1 cellular context compared by ENCODE assay signal in genomic region chr20:582204-582603, GRCh38.
TF ChIP-seq lines count a peak whose summit lies in the region.

No MANE protein-coding gene starts in this region.

TF ChIP-seq in K562, 482 proteins besides CTCF, POLR2A, EP300 and RAD21 (continued from another document):
- TF ChIP-seq, protein P1, sequence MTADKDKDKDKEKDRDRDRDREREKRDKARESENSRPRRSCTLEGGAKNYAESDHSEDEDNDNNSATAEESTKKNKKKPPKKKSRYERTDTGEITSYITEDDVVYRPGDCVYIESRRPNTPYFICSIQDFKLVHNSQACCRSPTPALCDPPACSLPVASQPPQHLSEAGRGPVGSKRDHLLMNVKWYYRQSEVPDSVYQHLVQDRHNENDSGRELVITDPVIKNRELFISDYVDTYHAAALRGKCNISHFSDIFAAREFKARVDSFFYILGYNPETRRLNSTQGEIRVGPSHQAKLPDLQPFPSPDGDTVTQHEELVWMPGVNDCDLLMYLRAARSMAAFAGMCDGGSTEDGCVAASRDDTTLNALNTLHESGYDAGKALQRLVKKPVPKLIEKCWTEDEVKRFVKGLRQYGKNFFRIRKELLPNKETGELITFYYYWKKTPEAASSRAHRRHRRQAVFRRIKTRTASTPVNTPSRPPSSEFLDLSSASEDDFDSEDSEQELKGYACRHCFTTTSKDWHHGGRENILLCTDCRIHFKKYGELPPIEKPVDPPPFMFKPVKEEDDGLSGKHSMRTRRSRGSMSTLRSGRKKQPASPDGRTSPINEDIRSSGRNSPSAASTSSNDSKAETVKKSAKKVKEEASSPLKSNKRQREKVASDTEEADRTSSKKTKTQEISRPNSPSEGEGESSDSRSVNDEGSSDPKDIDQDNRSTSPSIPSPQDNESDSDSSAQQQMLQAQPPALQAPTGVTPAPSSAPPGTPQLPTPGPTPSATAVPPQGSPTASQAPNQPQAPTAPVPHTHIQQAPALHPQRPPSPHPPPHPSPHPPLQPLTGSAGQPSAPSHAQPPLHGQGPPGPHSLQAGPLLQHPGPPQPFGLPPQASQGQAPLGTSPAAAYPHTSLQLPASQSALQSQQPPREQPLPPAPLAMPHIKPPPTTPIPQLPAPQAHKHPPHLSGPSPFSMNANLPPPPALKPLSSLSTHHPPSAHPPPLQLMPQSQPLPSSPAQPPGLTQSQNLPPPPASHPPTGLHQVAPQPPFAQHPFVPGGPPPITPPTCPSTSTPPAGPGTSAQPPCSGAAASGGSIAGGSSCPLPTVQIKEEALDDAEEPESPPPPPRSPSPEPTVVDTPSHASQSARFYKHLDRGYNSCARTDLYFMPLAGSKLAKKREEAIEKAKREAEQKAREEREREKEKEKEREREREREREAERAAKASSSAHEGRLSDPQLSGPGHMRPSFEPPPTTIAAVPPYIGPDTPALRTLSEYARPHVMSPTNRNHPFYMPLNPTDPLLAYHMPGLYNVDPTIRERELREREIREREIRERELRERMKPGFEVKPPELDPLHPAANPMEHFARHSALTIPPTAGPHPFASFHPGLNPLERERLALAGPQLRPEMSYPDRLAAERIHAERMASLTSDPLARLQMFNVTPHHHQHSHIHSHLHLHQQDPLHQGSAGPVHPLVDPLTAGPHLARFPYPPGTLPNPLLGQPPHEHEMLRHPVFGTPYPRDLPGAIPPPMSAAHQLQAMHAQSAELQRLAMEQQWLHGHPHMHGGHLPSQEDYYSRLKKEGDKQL (CRISPR knock-in tag; IDR thresholded peaks at IDR 0.05; ENCODE audit: borderline replicate concordance) = no peak
TF ChIP-seq in K562: peak in this region for 1.
